ENCODE assay signal across 8 cellular contexts in genomic region chrX:153973127-153974002, GRCh38. TPM values are rescaled to one million over a fixed set of nuclear protein-coding genes. Genes with fewer than 3 reads are reported as not detected.
DNase-seq lines count a peak whose midpoint lies in the region; ATAC-seq, FAIRE-seq and TF ChIP-seq lines count a peak whose summit lies in the region.

No MANE protein-coding gene starts in this region.

- H3K9ac ChIP-seq in mucosa of stomach (ENCODE audit: low read length) = peak overlapping the region; percentile 76

- ATAC-seq in HG03571 (IDR thresholded peaks at IDR 0.05; ENCODE audit: unreplicated experiment) (no peak), omental fat pad (ENCODE audit: low FRiP score) (no peak)

- H3K4me3 ChIP-seq in bronchial epithelial cell (ENCODE audit: low read depth, low read length) = peak overlapping the region; percentile 80
- peak overlapping the region; percentile 25 for H3K4me3 ChIP-seq in mucosa of stomach (ENCODE audit: low read length)

- no peak for FAIRE-seq in bronchial epithelial cell (lab: Jason Lieb, UNC)

- peak; percentile 63 for DNase-seq in DMS 273 (lab: John Stamatoyannopoulos, UW; ENCODE audit: unreplicated experiment)
- DNase-seq in NCI-H1092 treated with DMSO at 0.1 percent for 48 hours (lab: John Stamatoyannopoulos, UW) = peak; percentile 71
- DNase-seq in bronchial epithelial cell (ENCODE audit: low read depth) = peak; percentile 22
- no peak for DNase-seq in GM19238 (ENCODE audit: insufficient read length, low spot score)
- DNase-seq in NCI-H524 treated with DMSO at 0.1 percent for 48 hours (lab: John Stamatoyannopoulos, UW) = no peak
- no peak for DNase-seq in omental fat pad (ENCODE audit: low spot score)

- H3K9me3 ChIP-seq in mucosa of stomach (ENCODE audit: control insufficient read depth, low read length) = no peaks in the 10 kb centered on the region

- H3K27me3 ChIP-seq in bronchial epithelial cell (ENCODE audit: control insufficient read depth, insufficient read depth, low read length) (no peaks in the 10 kb centered on the region), mucosa of stomach (ENCODE audit: control insufficient read depth, insufficient read depth, low read length) (no peaks in the 10 kb centered on the region)

- TF ChIP-seq CTCF in bronchial epithelial cell (IDR thresholded peaks at IDR 0.05; ENCODE audit: insufficient read depth, low read length, severe bottlenecking) = no peak
- TF ChIP-seq CTCF in omental fat pad (IDR thresholded peaks at IDR 0.05) = no peak

- H3K36me3 ChIP-seq in bronchial epithelial cell (ENCODE audit: control insufficient read depth, insufficient read depth, low read length) = no peaks in the 10 kb centered on the region
- no peaks in the 10 kb centered on the region for H3K36me3 ChIP-seq in mucosa of stomach (ENCODE audit: control insufficient read depth, insufficient read depth, low read length)

- peaks cover 29% of the 10 kb centered on the region for H3K4me1 ChIP-seq in mucosa of stomach (ENCODE audit: control insufficient read depth, insufficient read depth, low read length)

RNA-seq across cellular contexts. Expression of gene TMEM187, which starts 0.8 kb away (rescaled TPM):
- 4.0 and 5.3 TPM in 2 replicates for total RNA-seq in bronchial epithelial cell
- 1 to 10 TPM; 1.9 to 9.0 (median 4.5) TPM for total RNA-seq in omental fat pad

RNA-seq across cellular contexts. Expression of gene HCFC1, which starts 1.7 kb away (rescaled TPM):
- total RNA-seq in bronchial epithelial cell (5.5 and 7.3 TPM in 2 replicates), omental fat pad (10 to 100 TPM; 21.5 to 41.5 (median 30.8) TPM)

RNA-seq across cellular contexts. Expression of gene RENBP, which starts 28.9 kb away (rescaled TPM):
- total RNA-seq in bronchial epithelial cell (5.5 and 10.3 TPM in 2 replicates), omental fat pad (10 to 100 TPM in 3 of 4 donors, 1 to 10 TPM in 1; 7.8 to 33.0 (median 26.5) TPM)

RNA-seq across cellular contexts. Expression of gene NAA10, which starts 38.5 kb away (rescaled TPM):
- 56.9 and 66.8 TPM in 2 replicates for total RNA-seq in bronchial epithelial cell
- total RNA-seq in omental fat pad = 100 to 1,000 TPM in 1 of 4 donors, 10 to 100 TPM in 3; 85.7 to 101 (median 90.7) TPM

RNA-seq across cellular contexts. Expression of gene IRAK1, which starts 46.3 kb away (rescaled TPM):
- total RNA-seq in bronchial epithelial cell (114 and 119 TPM in 2 replicates), omental fat pad (10 to 100 TPM; 43.1 to 85.3 (median 78.4) TPM)

Comparison
In these comparisons a context has a peak if more than half of its experiments do, and no peak if none do; other contexts are left out.
1. DNase-seq: peak in DMS 273 (single experiment), NCI-H1092 treated with DMSO at 0.1 percent for 48 hours (single experiment) and bronchial epithelial cell (single experiment); none in GM19238 (single experiment), NCI-H524 treated with DMSO at 0.1 percent for 48 hours (single experiment) and omental fat pad (single experiment).